10 cellular contexts compared by ENCODE assay signal in the genomic region with DNA sequence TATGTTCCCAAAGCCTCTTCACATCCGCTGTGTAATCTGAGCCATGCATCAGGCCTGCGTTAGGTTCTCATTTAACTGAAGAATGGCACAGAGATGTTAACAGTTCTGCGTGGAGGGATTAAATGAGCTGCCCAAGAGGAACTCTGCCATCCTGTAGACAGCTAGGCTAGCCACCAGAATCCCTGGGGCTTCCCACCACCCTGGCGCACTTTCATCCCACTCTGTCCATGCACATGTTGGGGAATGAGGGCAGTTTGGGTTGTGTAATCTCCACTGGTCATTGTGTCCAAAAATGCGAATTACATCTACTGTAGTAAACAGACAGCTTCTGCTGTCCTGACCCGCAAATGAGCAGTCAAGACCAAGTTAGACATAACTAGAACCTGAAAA. TPM values are rescaled to one million over a fixed set of nuclear protein-coding genes. Genes with fewer than 3 reads are reported as not detected.
DNase-seq lines count a peak whose midpoint lies in the region; ATAC-seq and TF ChIP-seq lines count a peak whose summit lies in the region.
"Had no signal": no experiment of that assay in that cellular context is flagged by ENCODE, and none has a peak within 500 bp of the region (broad histone marks: within the 10 kb centered on the region; RNA-seq: fewer than 3 reads in every experiment).

No MANE protein-coding gene starts in this region.

- H3K36me3 Mint-ChIP-seq in activated CD4-positive, alpha-beta T cell treated with anti-CD3 and anti-CD28 coated beads, Interleukin-2, amount 10 ng/mL, durations not matched to agents 7 days and 5 days (ENCODE audit: low read depth) = peaks cover 34% of the 10 kb centered on the region

- H3K4me3 ChIP-seq in gastroesophageal sphincter (no peak overlapping the region), stomach (no peak overlapping the region), spleen (peak overlapping the region in 1 of 8 donors; percentile 95)

- POLR2A ChIA-PET in activated CD4-positive, alpha-beta T cell treated with anti-CD3 and anti-CD28 coated beads, Interleukin-2, amount 10 ng/mL, durations not matched to agents 7 days and 5 days (lab: Charles Lee) = interaction anchor here (2.2 kb wide), 1 partner anchor 59 kb away, joined by 10 read pairs; a partner anchor contains a TSS

- no peaks in the 10 kb centered on the region for H3K27me3 Mint-ChIP-seq in activated CD4-positive, alpha-beta T cell treated with anti-CD3 and anti-CD28 coated beads, Interleukin-2, amount 10 ng/mL, durations not matched to agents 7 days and 5 days

- H3K36me3 ChIP-seq in gastroesophageal sphincter (no peaks in the 10 kb centered on the region), stomach (no peaks in the 10 kb centered on the region), spleen (no peaks in the 10 kb centered on the region)

- no peak for TF ChIP-seq POLR2A in gastroesophageal sphincter (IDR thresholded peaks at IDR 0.05)
- TF ChIP-seq POLR2A in stomach (IDR thresholded peaks at IDR 0.05) = no peak
- no peak for TF ChIP-seq POLR2A in spleen (IDR thresholded peaks at IDR 0.05)

- H3K9me3 ChIP-seq in gastroesophageal sphincter (no peaks in the 10 kb centered on the region), stomach (no peaks in the 10 kb centered on the region), spleen (no peaks in the 10 kb centered on the region)

- no peaks in the 10 kb centered on the region for H3K27me3 ChIP-seq in gastroesophageal sphincter
- no peaks in the 10 kb centered on the region for H3K27me3 ChIP-seq in stomach
- H3K27me3 ChIP-seq in spleen (replicated peaks in 1 of 7) = no peaks in the 10 kb centered on the region

- 58 to 71% methylated on average over 2 to 3 of the region's 6 CpGs for WGBS in gastroesophageal sphincter (ENCODE audit: low coverage in 1 of 2), 2 donors
- WGBS in stomach, 5 donors = 75 to 87% (median 80%) methylated on average over 5 to 6 of the region's 6 CpGs
- 83 to 95% (median 92%) methylated on average over 6 of the region's 6 CpGs for WGBS in spleen, 5 donors

- peaks cover 52% of the 10 kb centered on the region for H3K4me1 Mint-ChIP-seq in activated CD4-positive, alpha-beta T cell treated with anti-CD3 and anti-CD28 coated beads, Interleukin-2, amount 10 ng/mL, durations not matched to agents 7 days and 5 days

- peak overlapping the region; percentile 89 for H3K27ac Mint-ChIP-seq in activated CD4-positive, alpha-beta T cell treated with anti-CD3 and anti-CD28 coated beads, Interleukin-2, amount 10 ng/mL, durations not matched to agents 7 days and 5 days

- no peak for ATAC-seq in gastroesophageal sphincter

- intact Hi-C loops in stomach (cut with DNase I; ENCODE audit: low total_unique reads) = no loop called here
- intact Hi-C loops in spleen (cut with DNase I; ENCODE audit: low total_unique reads) = no loop called here

- no peak for DNase-seq in activated CD4-positive, alpha-beta T cell treated with anti-CD3 and anti-CD28 coated beads, Interleukin-2, amount 10 ng/mL, durations not matched to agents 7 days and 5 days
- DNase-seq in activated CD4-positive, alpha-beta T cell treated with anti-CD3 and anti-CD28 coated beads, Interleukin-2, amount 50 U/mL, for 4 hours = no peak
- DNase-seq in SHP77 treated with DMSO at 0.1 percent for 48 hours (lab: John Stamatoyannopoulos, UW) = peak; percentile 58
- no peak for DNase-seq in stomach
- DNase-seq in NOMO-1 treated with DMSO at 0.1 percent for 48 hours (lab: John Stamatoyannopoulos, UW; ENCODE audit: unreplicated experiment) = no peak
- no peak for DNase-seq in OCI-M1 (lab: John Stamatoyannopoulos, UW)
- DNase-seq in spleen = no peak
- DNase-seq: KBM-7 had no signal

- H3K27ac ChIP-seq in gastroesophageal sphincter = peak overlapping the region in 3 of 4 donors; percentile 86 to 98 (median 96)
- H3K27ac ChIP-seq in stomach = peak overlapping the region in 4 of 5 donors; percentile 93 to 98 (median 96)
- peak overlapping the region in 2 of 8 donors; percentile 99 for H3K27ac ChIP-seq in spleen

- TF ChIP-seq EP300 in gastroesophageal sphincter (IDR thresholded peaks at IDR 0.05) = no peak
- TF ChIP-seq EP300 in stomach (IDR thresholded peaks at IDR 0.05) = no peak

- TF ChIP-seq CTCF in gastroesophageal sphincter (IDR thresholded peaks at IDR 0.05) (no peak), stomach (IDR thresholded peaks at IDR 0.05) (no peak), spleen (IDR thresholded peaks at IDR 0.05 in 8 of 11, conservative IDR thresholded peaks at IDR 0.05 in 3 of 11) (no peak)

- H3K4me1 ChIP-seq in gastroesophageal sphincter = peaks cover 5 to 42% (median 14%) of the 10 kb centered on the region in 3 donors
- H3K4me1 ChIP-seq in stomach = peaks cover 19 to 39% (median 35%) of the 10 kb centered on the region in 4 donors
- H3K4me1 ChIP-seq in spleen = peaks cover 16 to 48% (median 41%) of the 10 kb centered on the region in 6 donors

- peaks cover 3% of the 10 kb centered on the region for H3K9me3 Mint-ChIP-seq in activated CD4-positive, alpha-beta T cell treated with anti-CD3 and anti-CD28 coated beads, Interleukin-2, amount 10 ng/mL, durations not matched to agents 7 days and 5 days
- H3K9me3 Mint-ChIP-seq: dendritic cell treated with granulocyte-macrophage colony-stimulating factor and Interleukin-4, amounts not matched to agents 40 ng/mL and 50 ng/mL, for 4 days had no signal

- CTCF ChIA-PET in activated CD4-positive, alpha-beta T cell treated with anti-CD3 and anti-CD28 coated beads, Interleukin-2, amount 10 ng/mL, durations not matched to agents 7 days and 5 days (lab: Charles Lee) = interaction anchor here (1.1 kb wide), 2 partner anchors 29 to 32 kb away, joined by 3 read pairs; no protein-coding TSS in a partner anchor

- H3K4me3 Mint-ChIP-seq in activated CD4-positive, alpha-beta T cell treated with anti-CD3 and anti-CD28 coated beads, Interleukin-2, amount 10 ng/mL, durations not matched to agents 7 days and 5 days = peak overlapping the region; percentile 94

RNA-seq across cellular contexts. Expression of a gene that starts 1.0 kb away (rescaled TPM):
- 100 to 1,000 TPM; 151 to 157 TPM for total RNA-seq in activated CD4-positive, alpha-beta T cell treated with anti-CD3 and anti-CD28 coated beads, Interleukin-2, amount 10 ng/mL, durations not matched to agents 7 days and 5 days
- total RNA-seq in gastroesophageal sphincter (100 to 1,000 TPM; 121 to 151 (median 139) TPM), stomach (100 to 1,000 TPM in 1 of 5 donors, 10 to 100 TPM in 4; 35.3 to 151 (median 83.6) TPM), spleen (100 to 1,000 TPM in 5 of 7 donors, 10 to 100 TPM in 2; 81.1 to 124 (median 110) TPM)
- polyA plus RNA-seq in stomach (10 to 100 TPM in 2 of 3 donors, 1 to 10 TPM in 1; 7.6 to 18.8 (median 14.6) TPM), spleen (10 to 100 TPM; 14.6 to 22.5 (median 15.3) TPM)

RNA-seq across cellular contexts. Expression of a gene that starts 58.7 kb away (rescaled TPM):
- 100 to 1,000 TPM; 115 to 117 TPM for total RNA-seq in activated CD4-positive, alpha-beta T cell treated with anti-CD3 and anti-CD28 coated beads, Interleukin-2, amount 10 ng/mL, durations not matched to agents 7 days and 5 days
- total RNA-seq in gastroesophageal sphincter (10 to 100 TPM in 2 of 4 donors, 1 to 10 TPM in 2; 8.1 to 31.9 (median 15.5) TPM), stomach (10 to 100 TPM; 11.0 to 65.6 (median 16.3) TPM), spleen (10 to 100 TPM; 20.3 to 40.6 (median 32.5) TPM)
- polyA plus RNA-seq in stomach (1 to 10 TPM; 4.1 to 6.7 (median 4.5) TPM), spleen (10 to 100 TPM in 1 of 3 donors, 1 to 10 TPM in 2; 4.6 to 10.4 (median 5.1) TPM)
